ENCODE assay signal across 10 cellular contexts in genomic region chr9:129305246-129305645, GRCh38.
"Had no signal": no experiment of that assay in that cellular context is flagged by ENCODE, and none has a peak within 500 bp of the region (broad histone marks: within the 10 kb centered on the region; RNA-seq: fewer than 3 reads in every experiment).

No MANE protein-coding gene starts in this region.

- H3K4me1 Mint-ChIP-seq: activated naive CD4-positive, alpha-beta T cell treated with anti-CD3 and anti-CD28 coated beads, Interleukin-2, amount 10 ng/mL, durations not matched to agents 7 days and 5 days; nephron; T-helper 17 cell had no signal

- DNase-seq: activated CD4-positive, alpha-beta T cell treated with anti-CD3 and anti-CD28 coated beads, Interleukin-2, amount 50 U/mL, for 48 hours; activated naive CD4-positive, alpha-beta T cell treated with anti-CD3 and anti-CD28 coated beads, Interleukin-2, amount 10 ng/mL, durations not matched to agents 7 days and 5 days; left ventricle myocardium superior; stimulated activated CD4-positive, alpha-beta T cell treated with anti-CD3 and anti-CD28 coated beads, Interleukin-4, amount 100 ng/mL, for 1 hour; T-helper 17 cell; WERI-Rb-1 had no signal

- H3K4me1 ChIP-seq: psoas muscle had no signal

- H3K9me3 ChIP-seq: psoas muscle had no signal

- H3K27ac Mint-ChIP-seq: activated naive CD4-positive, alpha-beta T cell treated with anti-CD3 and anti-CD28 coated beads, Interleukin-2, amount 10 ng/mL, durations not matched to agents 7 days and 5 days; nephron; stimulated activated naive CD8-positive, alpha-beta T cell treated with anti-CD3 and anti-CD28 coated beads, Interleukin-15, Interleukin-2, amounts not matched to agents 100 ng/mL and 50 ng/mL, for 24 hours; T-helper 17 cell had no signal

- H3K4me3 ChIP-seq: psoas muscle had no signal

- H3K36me3 Mint-ChIP-seq: activated naive CD4-positive, alpha-beta T cell treated with anti-CD3 and anti-CD28 coated beads, Interleukin-2, amount 10 ng/mL, durations not matched to agents 7 days and 5 days had no signal

- H3K4me3 Mint-ChIP-seq: activated naive CD4-positive, alpha-beta T cell treated with anti-CD3 and anti-CD28 coated beads, Interleukin-2, amount 10 ng/mL, durations not matched to agents 7 days and 5 days; nephron; stimulated activated naive CD8-positive, alpha-beta T cell treated with anti-CD3 and anti-CD28 coated beads, Interleukin-15, Interleukin-2, amounts not matched to agents 100 ng/mL and 50 ng/mL, for 24 hours; T-helper 17 cell had no signal

- FAIRE-seq: colon had no signal

- H3K27ac ChIP-seq: psoas muscle, WERI-Rb-1 had no signal

- H3K36me3 ChIP-seq: WERI-Rb-1 had no signal
